Comparison of ENCODE assay signal across 8 cellular contexts in genomic region chr11:64923944-64924909, GRCh38. TPM values are rescaled to one million over a fixed set of nuclear protein-coding genes. Genes with fewer than 3 reads are reported as not detected.
DNase-seq lines count a peak whose midpoint lies in the region; ATAC-seq, FAIRE-seq and TF ChIP-seq lines count a peak whose summit lies in the region.

Gene PPP2R5B, plus strand, starts transcription at chr11:64924689. Its CDS starts 1,046 bp downstream, at chr11:64925735.

- H3K27me3 Mint-ChIP-seq in Calu3 (ENCODE audit: unreplicated experiment): no peaks in the 10 kb centered on the region
- no peaks in the 10 kb centered on the region for H3K27me3 Mint-ChIP-seq in mesothelial cell of epicardium (ENCODE audit: low read depth)

- peak; percentile 99 for FAIRE-seq in endothelial cell of umbilical vein (lab: Jason Lieb, UNC)

- 0 out of 2 replicates have a peak, but pooled peaks have one; percentile 8 for TF ChIP-seq RAD21 in IMR-90 (IDR thresholded peaks at IDR 0.05; ENCODE audit: low read length)

- H2BK5ac ChIP-seq in IMR-90 (ENCODE audit: low read depth, low read length, poor library complexity, severe bottlenecking): peak within 1 kb of the TSS; percentile 90

- H3K4me1 ChIP-seq in IMR-90 (ENCODE audit: control insufficient read depth, insufficient read depth, low read length): peaks cover 7% of the 10 kb centered on the region
- H3K4me1 ChIP-seq in OCI-LY7 (ENCODE audit: insufficient read depth, low read length, poor library complexity, severe bottlenecking): peaks cover 24% of the 10 kb centered on the region
- H3K4me1 ChIP-seq in endothelial cell of umbilical vein (ENCODE audit: control insufficient read depth, extremely low read depth, insufficient read depth, low read length): peaks cover 7% of the 10 kb centered on the region

- H4K20me1 ChIP-seq in IMR-90 (ENCODE audit: insufficient read depth, low read length) (peaks cover 2% of the 10 kb centered on the region), OCI-LY7 (ENCODE audit: insufficient read depth, low read length) (no peaks in the 10 kb centered on the region), endothelial cell of umbilical vein (replicated peaks; ENCODE audit: control insufficient read depth, extremely low read depth, insufficient read depth, low read length) (no peaks in the 10 kb centered on the region)

- H4K5ac ChIP-seq in IMR-90 (ENCODE audit: low read depth, low read length): peak within 1 kb of the TSS; percentile 97

- intact Hi-C loops in Calu3 (cut with micrococcal nuclease; ENCODE audit: unreplicated experiment) (no loop called here), IMR-90 (cut with micrococcal nuclease) (loop anchor here (1.0 to 2.0 kb wide), 2 partner anchors 77 to 83 kb away; no protein-coding TSS in a partner anchor), OCI-LY7 (cut with micrococcal nuclease; ENCODE audit: unreplicated experiment) (loop anchor here (2.0 kb wide), 1 partner anchor 89 kb away; no protein-coding TSS in a partner anchor), endothelial cell of umbilical vein (cut with micrococcal nuclease) (loop anchor here (2.0 kb wide), 1 partner anchor 73 kb away; the partner anchor contains the start of gene BATF2)

- H3K36me3 ChIP-seq in IMR-90 (ENCODE audit: control insufficient read depth, insufficient read depth, low read length) (peaks cover 17% of the 10 kb centered on the region), OCI-LY7 (ENCODE audit: insufficient read depth, low read length) (no peaks in the 10 kb centered on the region; the same call in 1 of the 2 replicates), endothelial cell of umbilical vein (ENCODE audit: control insufficient read depth in 2 of 2, extremely low read depth in 1 of 2, insufficient read depth in 2 of 2, low read length in 2 of 2) (peaks cover 0 to 6% of the 10 kb centered on the region in 2 experiments)

- H2BK15ac ChIP-seq in IMR-90 (ENCODE audit: low read depth, low read length): peak within 1 kb of the TSS; percentile 93; the same call in 2 of the 3 replicates

- TF ChIP-seq POLR2A in IMR-90 (IDR thresholded peaks at IDR 0.05; ENCODE audit: low read depth, low read length) (peak; percentile 70), endothelial cell of umbilical vein (IDR thresholded peaks at IDR 0.05; ENCODE audit: low read depth, low read length) (peak; percentile 26)

- H3K9me3 Mint-ChIP-seq in Calu3 (ENCODE audit: low read depth, unreplicated experiment): no peaks in the 10 kb centered on the region
- H3K9me3 Mint-ChIP-seq in mesothelial cell of epicardium: no peaks in the 10 kb centered on the region

- H3K79me2 ChIP-seq in OCI-LY7 (ENCODE audit: insufficient read depth, low read depth, low read length) (no peaks in the 10 kb centered on the region; the same call in 1 of the 2 replicates), endothelial cell of umbilical vein (ENCODE audit: control insufficient read depth, insufficient read depth, low read length) (no peaks in the 10 kb centered on the region)

- H3K4me1 Mint-ChIP-seq in Calu3 (ENCODE audit: low read depth, unreplicated experiment) (peaks cover 8% of the 10 kb centered on the region), mesothelial cell of epicardium (peaks cover 13% of the 10 kb centered on the region)

- 0 out of 2 replicates have a peak, but pooled peaks cover 6% of the 10 kb centered on the region for H3K9me1 ChIP-seq in IMR-90 (ENCODE audit: insufficient read depth, low read length)
- H3K9me1 ChIP-seq in endothelial cell of umbilical vein (replicated peaks; ENCODE audit: control insufficient read depth, extremely low read depth, insufficient read depth, low read length): no peaks in the 10 kb centered on the region

- H3K9ac ChIP-seq in IMR-90 (ENCODE audit: low read depth, low read length) (peak within 1 kb of the TSS; percentile 81), endothelial cell of umbilical vein (replicated peaks; ENCODE audit: extremely low read depth, insufficient read depth, low read length) (peak within 1 kb of the TSS; percentile 64)

- H2BK20ac ChIP-seq in IMR-90 (ENCODE audit: low read depth, low read length): peak within 1 kb of the TSS; percentile 95

- H2AK9ac ChIP-seq in IMR-90 (replicated peaks; ENCODE audit: low read depth, low read length, poor library complexity): peak within 1 kb of the TSS; percentile 96

- peak; percentile 81 for ATAC-seq in GM21528 (IDR thresholded peaks at IDR 0.05; ENCODE audit: low FRiP score, unreplicated experiment)
- peak; percentile 97 for ATAC-seq in IMR-90 (ENCODE audit: low read depth)

- CTCF ChIA-PET in Calu3 (lab: Charles Lee) (interaction anchor here (1.5 kb wide), 1 partner anchor 73 kb away, joined by 5 read pairs; the partner anchor contains the start of gene BATF2), IMR-90 (lab: Yijun Ruan, JAX) (interaction anchor here (0.5 to 1.5 kb wide), 2 partner anchors 46 to 73 kb away, joined by 3 to 4 read pairs; partner anchors contain the start of gene BATF2), OCI-LY7 (lab: Charles Lee; ENCODE audit: unreplicated experiment) (interaction anchor here (0.6 to 0.8 kb wide), 2 partner anchors 55 to 76 kb away, joined by 3 to 4 read pairs; no protein-coding TSS in a partner anchor), endothelial cell of umbilical vein (lab: Charles Lee) (interaction anchor here (0.7 to 3.7 kb wide), 5 partner anchors 10 to 90 kb away, joined by 3 to 24 read pairs (median 3); partner anchors contain the start of genes ARL2 and BATF2)

- H3K4me3 ChIP-seq in IMR-90 (ENCODE audit: insufficient read depth, low read depth, low read length): peak within 1 kb of the TSS; percentile 83
- peak within 1 kb of the TSS; percentile 78 for H3K4me3 ChIP-seq in OCI-LY7 (ENCODE audit: low read depth, low read length, poor library complexity, severe bottlenecking)
- H3K4me3 ChIP-seq in endothelial cell of umbilical vein (replicated peaks in 1 of 3; ENCODE audit: insufficient read depth in 1 of 3, low read depth in 1 of 3, low read length in 3 of 3): peak within 1 kb of the TSS; percentile 40 to 88 (median 81)

- POLR2A ChIA-PET in IMR-90 (lab: Charles Lee; ENCODE audit: unreplicated experiment) (no interaction called here), OCI-LY7 (lab: Charles Lee) (interaction anchor here (0.6 to 1.3 kb wide), 4 partner anchors 24 to 212 kb away, joined by 3 to 5 read pairs (median 3); no protein-coding TSS in a partner anchor), endothelial cell of umbilical vein (lab: Charles Lee) (interaction anchor here (0.6 kb wide), 1 partner anchor 19 kb away, joined by 3 read pairs; no protein-coding TSS in a partner anchor)

- H3K4me3 Mint-ChIP-seq in Calu3 (ENCODE audit: low read depth, unreplicated experiment) (peak within 1 kb of the TSS; percentile 84), mesothelial cell of epicardium (peak within 1 kb of the TSS; percentile 92)

- peak; percentile 87 for DNase-seq in Calu3
- DNase-seq in IMR-90: peak; percentile 94
- peak; percentile 90 for DNase-seq in OCI-LY7 (ENCODE audit: low spot score)
- peak; percentile 87 for DNase-seq in activated T-cell treated with anti-CD3 and anti-CD28 coated beads for 1 hour (ENCODE audit: low read depth)
- DNase-seq in endothelial cell of umbilical vein (ENCODE audit: low read depth, low spot score): peak; percentile 91
- DNase-seq in mesothelial cell of epicardium (ENCODE audit: low spot score in 2 of 2, unreplicated experiment in 2 of 2): peak; percentile 66 to 79
- peak; percentile 81 to 82 for DNase-seq in stimulated activated CD8-positive, alpha-beta memory T cell treated with anti-CD3 and anti-CD28 coated beads, Interleukin-15, amount 100 ng/mL, for 4 hours (ENCODE audit: low read depth in 2 of 2)

- peak within 1 kb of the TSS; percentile 47 to 99 for H4K8ac ChIP-seq in IMR-90 (ENCODE audit: low read depth in 2 of 2, low read length in 2 of 2)

- H3K14ac ChIP-seq in IMR-90 (replicated peaks; ENCODE audit: low read depth, low read length): peak within 1 kb of the TSS; percentile 99

- BruUV-seq in Calu3 (replicated peaks; lab: Mats Ljungman, UMichigan): no TSS peak
- no TSS peak for BruUV-seq in IMR-90 (replicated peaks; lab: Mats Ljungman, UMichigan)
- BruUV-seq in OCI-LY7 (replicated peaks; lab: Mats Ljungman, UMichigan): no TSS peak
- no TSS peak for BruUV-seq in endothelial cell of umbilical vein (replicated peaks; lab: Mats Ljungman, UMichigan)

- peak within 1 kb of the TSS; percentile 92 for H3K56ac ChIP-seq in IMR-90 (ENCODE audit: extremely low read depth, insufficient read depth, low read length)

- peak within 1 kb of the TSS; percentile 98 for H3K23ac ChIP-seq in IMR-90 (ENCODE audit: low read depth, low read length)

- no peaks in the 10 kb centered on the region for H3K9me3 ChIP-seq in IMR-90 (ENCODE audit: control insufficient read depth, insufficient read depth, low read length)
- no peaks in the 10 kb centered on the region for H3K9me3 ChIP-seq in OCI-LY7 (ENCODE audit: low read length)
- H3K9me3 ChIP-seq in endothelial cell of umbilical vein (replicated peaks; ENCODE audit: control insufficient read depth, insufficient read depth, low read length): no peaks in the 10 kb centered on the region

- H3K36me3 Mint-ChIP-seq in Calu3 (ENCODE audit: insufficient read depth, unreplicated experiment): peaks cover 20% of the 10 kb centered on the region
- peaks cover 2% of the 10 kb centered on the region for H3K36me3 Mint-ChIP-seq in mesothelial cell of epicardium

- dilution Hi-C loops in IMR-90 (cut with HindIII; ENCODE audit: low sequenced_read_pairs, unreplicated experiment): no loop called here
- dilution Hi-C loops in endothelial cell of umbilical vein (cut with MboI; ENCODE audit: extremely low pct_ligation_motif_present, low sequenced_read_pairs): no loop called here

- no peaks in the 10 kb centered on the region for H3K9me2 ChIP-seq in OCI-LY7 (ENCODE audit: insufficient read depth, low read length)

- TF ChIP-seq CTCF in Calu3 (IDR thresholded peaks at IDR 0.05; ENCODE audit: unreplicated experiment) (no peak), IMR-90 (conservative IDR thresholded peaks at IDR 0.05; ENCODE audit: low read depth, low read length) (no peak), OCI-LY7 (conservative IDR thresholded peaks at IDR 0.05; ENCODE audit: low read length) (no peak), endothelial cell of umbilical vein (IDR thresholded peaks at IDR 0.05; ENCODE audit: extremely low read depth in 1 of 2, insufficient read depth in 1 of 2, low read depth in 1 of 2, low read length in 2 of 2) (no peak), mesothelial cell of epicardium (IDR thresholded peaks at IDR 0.05; ENCODE audit: unreplicated experiment) (no peak)

- peak within 1 kb of the TSS; percentile 95 for H2BK120ac ChIP-seq in IMR-90 (ENCODE audit: low read depth, low read length)

- peak within 1 kb of the TSS; percentile 61 for H3K18ac ChIP-seq in IMR-90 (ENCODE audit: low read depth, low read length)

- H2AFZ ChIP-seq in IMR-90 (replicated peaks; ENCODE audit: low read length, poor library complexity): peak within 1 kb of the TSS; percentile 100
- H2AFZ ChIP-seq in OCI-LY7 (ENCODE audit: low read length): peak within 1 kb of the TSS; percentile 87
- peak within 1 kb of the TSS; percentile 95 for H2AFZ ChIP-seq in endothelial cell of umbilical vein (ENCODE audit: low read depth, low read length)

- peak within 1 kb of the TSS; percentile 96 for H3K4ac ChIP-seq in IMR-90 (ENCODE audit: low read depth, low read length)

- H3K27me3 ChIP-seq in IMR-90 (ENCODE audit: control insufficient read depth, insufficient read depth, low read length) (no peaks in the 10 kb centered on the region), endothelial cell of umbilical vein (ENCODE audit: control insufficient read depth in 2 of 2, insufficient read depth in 2 of 2, low read length in 2 of 2) (no peaks in the 10 kb centered on the region)

- peak within 1 kb of the TSS; percentile 93 for H4K91ac ChIP-seq in IMR-90 (ENCODE audit: insufficient read depth, low read depth, low read length)

- 0% methylated on average over 32 of the region's 47 CpGs; no CpG with 5 or more reads in 1 of the 2 experiments for WGBS in IMR-90 (ENCODE audit: extremely low coverage in 2 of 2, insufficient read length in 1 of 2), 2 experiments

- peak within 1 kb of the TSS; percentile 82 for H3K27ac Mint-ChIP-seq in Calu3 (ENCODE audit: unreplicated experiment)
- H3K27ac Mint-ChIP-seq in mesothelial cell of epicardium: peak within 1 kb of the TSS; percentile 95

- peaks cover 5 to 30% of the 10 kb centered on the region in 2 experiments; a peak in 3 of 4 replicates for H3K79me1 ChIP-seq in IMR-90 (ENCODE audit: low read depth in 1 of 2, low read length in 2 of 2)

- peak within 1 kb of the TSS; percentile 83 for H3K27ac ChIP-seq in IMR-90 (ENCODE audit: insufficient read depth, low read length)
- H3K27ac ChIP-seq in OCI-LY7 (ENCODE audit: low read depth, low read length, poor library complexity, severe bottlenecking): peak within 1 kb of the TSS; percentile 50
- H3K27ac ChIP-seq in endothelial cell of umbilical vein (ENCODE audit: insufficient read depth, low read depth, low read length): peak within 1 kb of the TSS; percentile 69

- in situ Hi-C loops in IMR-90 (cut with MboI; ENCODE audit: low sequenced_read_pairs): loop anchor here (5.0 kb wide), 1 partner anchor 83 kb away; no protein-coding TSS in a partner anchor

- peak within 1 kb of the TSS; percentile 96 for H3K4me2 ChIP-seq in IMR-90 (ENCODE audit: low read depth, low read length)
- peak within 1 kb of the TSS; percentile 84 for H3K4me2 ChIP-seq in OCI-LY7 (ENCODE audit: low read length)
- H3K4me2 ChIP-seq in endothelial cell of umbilical vein (ENCODE audit: insufficient read depth, low read length): peak within 1 kb of the TSS; percentile 75

- H2AK5ac ChIP-seq in IMR-90 (ENCODE audit: low read depth, low read length): peak within 1 kb of the TSS; percentile 93

RNA-seq across cellular contexts. Expression of gene PPP2R5B, which starts in this region (rescaled TPM):
- total RNA-seq in Calu3 (2022) (9.9 and 12.2 TPM in 2 replicates), IMR-90 (2012; rRNA removed) (6.4 and 6.5 TPM in 2 replicates), OCI-LY7 (2022) (13.3 and 16.2 TPM in 2 replicates), endothelial cell of umbilical vein (17.8 and 21.5 TPM in 2 replicates), mesothelial cell of epicardium (12.3 to 14.4 TPM (median 13.5 TPM) in 3 replicates)
- polyA plus RNA-seq in IMR-90 (2012; rRNA removed) (23.5 and 23.6 TPM in 2 replicates), endothelial cell of umbilical vein (17.6 and 20.9 TPM in 2 replicates)
- polyA plus RNA-seq in IMR-90 (2012; cell fraction: cytosol; rRNA removed): 16.0 and 21.4 TPM in 2 replicates
- 43.3 and 68.3 TPM in 2 replicates for polyA plus RNA-seq in IMR-90 (2012; cell fraction: nucleus; rRNA removed; ENCODE audit: low replicate concordance)
- 8.6 and 8.8 TPM in 2 replicates for total RNA-seq in OCI-LY7 (2014; rRNA removed; shearing (Covaris generic))
- polyA plus RNA-seq in endothelial cell of umbilical vein (2011; cell fraction: cytosol; rRNA removed): 15.6 and 19.5 TPM in 2 replicates
- 41.2 and 52.8 TPM in 2 replicates for polyA plus RNA-seq in endothelial cell of umbilical vein (2011; cell fraction: nucleus; rRNA removed)
- polyA plus RNA-seq in endothelial cell of umbilical vein (2012): 19.5 and 21.5 TPM in 2 replicates
- polyA minus RNA-seq in endothelial cell of umbilical vein: 10.1 and 13.6 TPM in 2 replicates
- 2.5 TPM for polyA minus RNA-seq in endothelial cell of umbilical vein (2011; cell fraction: cytosol; rRNA and poly(A)+ RNA removed)
- polyA minus RNA-seq in endothelial cell of umbilical vein (2011; cell fraction: nucleus; rRNA and poly(A)+ RNA removed): 6.5 and 8.1 TPM in 2 replicates

Comparison
In these comparisons a context has a peak if more than half of its experiments do, and no peak if none do; other contexts are left out.
1. Peak in every context shown above with its lines: DNase-seq, ATAC-seq, H3K4me3 ChIP-seq and H3K27ac ChIP-seq.